ENCODE assay signal across 13 cellular contexts in the genomic region with DNA sequence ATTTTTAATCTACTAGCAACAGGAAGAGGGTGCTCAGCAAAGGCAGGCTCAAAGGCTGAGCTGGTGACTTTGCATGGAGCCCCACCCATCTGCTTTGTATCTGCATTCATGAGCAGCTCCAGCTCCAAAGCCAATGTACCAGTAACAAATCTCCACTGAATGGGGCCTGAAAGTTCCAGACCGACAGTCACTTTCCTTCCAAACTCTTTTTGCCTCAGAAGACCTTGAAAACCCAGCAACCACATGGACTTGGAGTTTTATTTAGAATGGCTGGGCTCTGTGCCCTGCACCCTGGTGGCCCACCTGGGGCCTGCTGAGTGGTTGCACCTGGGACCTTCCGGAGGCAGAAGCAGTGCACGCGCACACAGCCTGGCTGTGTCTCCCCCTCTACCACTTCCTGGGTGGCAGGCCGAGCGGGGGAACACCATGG.
DNase-seq lines count a peak whose midpoint lies in the region; ATAC-seq and TF ChIP-seq lines count a peak whose summit lies in the region.
"Had no signal": no experiment of that assay in that cellular context is flagged by ENCODE, and none has a peak within 500 bp of the region (broad histone marks: within the 10 kb centered on the region; RNA-seq: fewer than 3 reads in every experiment).

No MANE protein-coding gene starts in this region.

- DNase-seq in GM23248 (peak; percentile 41), T-helper 17 cell (no peak), GM13976 (ENCODE audit: low spot score) (no peak), iPS-NIHi7 (ENCODE audit: extremely low spot score) (no peak), body of pancreas (no peak), Ammon's horn (ENCODE audit: low spot score) (no peak)
- DNase-seq in stimulated activated CD4-positive, alpha-beta T cell treated with anti-CD3 and anti-CD28 coated beads, Interleukin-1b, Interleukin-23, amount 100 ng/mL, for 48 hours: peak; percentile 6
- DNase-seq: Calu3; esophagus squamous epithelium; NK-92 treated with Interleukin-12 subunit alpha and Interleukin-12 subunit beta, amount 100 ng/mL, for 24 hours had no signal

- H3K9ac ChIP-seq in GM23248: no peak overlapping the region

- peaks cover 5% of the 10 kb centered on the region for H3K4me1 Mint-ChIP-seq in T-helper 17 cell
- H3K4me1 Mint-ChIP-seq in activated naive CD4-positive, alpha-beta T cell treated with anti-CD3 and anti-CD28 coated beads, Interleukin-2, amount 50 U/mL, for 24 hours: peaks cover 25% of the 10 kb centered on the region

- H3K27ac Mint-ChIP-seq in T-helper 17 cell: no peak overlapping the region
- H3K27ac Mint-ChIP-seq in activated naive CD4-positive, alpha-beta T cell treated with anti-CD3 and anti-CD28 coated beads, Interleukin-2, amount 50 U/mL, for 24 hours: peak overlapping the region; percentile 90

- H3K27me3 ChIP-seq in GM23248 (replicated peaks; ENCODE audit: insufficient read depth) (peaks cover 13% of the 10 kb centered on the region), body of pancreas (no peaks in the 10 kb centered on the region)
- H3K27me3 ChIP-seq: esophagus squamous epithelium had no signal

- no peaks in the 10 kb centered on the region for H4K20me1 ChIP-seq in GM23248 (ENCODE audit: insufficient read depth)

- H3K4me2 ChIP-seq in GM23248 (ENCODE audit: unreplicated experiment): no peak overlapping the region

- H3K79me2 ChIP-seq in GM23248 (ENCODE audit: insufficient read depth): no peaks in the 10 kb centered on the region

- no peak overlapping the region for H3K4me3 ChIP-seq in GM23248
- no peak overlapping the region for H3K4me3 ChIP-seq in body of pancreas
- H3K4me3 ChIP-seq: esophagus squamous epithelium, prostate gland, thoracic aorta had no signal

- 78 to 84% methylated on average over 6 of the region's 6 CpGs for WGBS in GM23248 (ENCODE audit: low coverage in 1 of 2, low lambda C conversion rate in 2 of 2, missing lambda C conversion rate in 2 of 2), 2 experiments
- WGBS in body of pancreas, 2 donors: 87 to 88% methylated on average over 5 to 6 of the region's 6 CpGs

- no peaks in the 10 kb centered on the region for H3K9me2 ChIP-seq in GM23248 (ENCODE audit: insufficient read depth)

- H3K4me3 Mint-ChIP-seq in T-helper 17 cell: no peak overlapping the region
- H3K4me3 Mint-ChIP-seq in activated naive CD4-positive, alpha-beta T cell treated with anti-CD3 and anti-CD28 coated beads, Interleukin-2, amount 50 U/mL, for 24 hours: peak overlapping the region; percentile 62

- H3K9me3 Mint-ChIP-seq in activated naive CD4-positive, alpha-beta T cell treated with anti-CD3 and anti-CD28 coated beads, Interleukin-2, amount 50 U/mL, for 24 hours: no peaks in the 10 kb centered on the region

- H3K27me3 Mint-ChIP-seq in T-helper 17 cell: peaks cover 6% of the 10 kb centered on the region
- peaks cover 2% of the 10 kb centered on the region for H3K27me3 Mint-ChIP-seq in activated naive CD4-positive, alpha-beta T cell treated with anti-CD3 and anti-CD28 coated beads, Interleukin-2, amount 50 U/mL, for 24 hours

- no peak overlapping the region for H2AFZ ChIP-seq in GM23248

- in situ Hi-C loops in GM23248 (cut with MboI): no loop called here
- in situ Hi-C loops in GM13976 (cut with MboI; ENCODE audit: low sequenced_read_pairs, unreplicated experiment): no loop called here

- H3K9me3 ChIP-seq in GM23248 (ENCODE audit: low read depth): no peaks in the 10 kb centered on the region
- peaks cover 3% of the 10 kb centered on the region for H3K9me3 ChIP-seq in T-helper 17 cell (ENCODE audit: control insufficient read depth, low read length, poor library complexity, severe bottlenecking)
- no peaks in the 10 kb centered on the region for H3K9me3 ChIP-seq in body of pancreas
- H3K9me3 ChIP-seq: prostate gland had no signal

- H3K36me3 Mint-ChIP-seq in T-helper 17 cell (ENCODE audit: low read depth): no peaks in the 10 kb centered on the region
- H3K36me3 Mint-ChIP-seq in activated naive CD4-positive, alpha-beta T cell treated with anti-CD3 and anti-CD28 coated beads, Interleukin-2, amount 50 U/mL, for 24 hours: peaks cover 3% of the 10 kb centered on the region

- no peak for TF ChIP-seq CTCF in GM13976 (IDR thresholded peaks at IDR 0.05; ENCODE audit: borderline replicate concordance, control extremely low read depth, extremely low read depth, insufficient read depth, missing control alignments)
- no peak for TF ChIP-seq CTCF in body of pancreas (IDR thresholded peaks at IDR 0.05)

- intact Hi-C loops in body of pancreas (cut with DNase I): no loop called here

- peak; percentile 71 for ATAC-seq in T-helper 17 cell
- no peak for ATAC-seq in body of pancreas

- no peaks in the 10 kb centered on the region for H3K36me3 ChIP-seq in GM23248 (ENCODE audit: low read depth)
- H3K36me3 ChIP-seq in body of pancreas (replicated peaks in 1 of 2; ENCODE audit: insufficient read depth in 1 of 2, low read depth in 2 of 2): no peaks in the 10 kb centered on the region
- H3K36me3 ChIP-seq: esophagus squamous epithelium, prostate gland, thoracic aorta had no signal

- H3F3A ChIP-seq in GM23248 (ENCODE audit: insufficient read depth): 0 out of 2 replicates have a peak, but pooled peaks cover 5% of the 10 kb centered on the region

- no peak overlapping the region for H3K27ac ChIP-seq in GM23248
- H3K27ac ChIP-seq in body of pancreas: no peak overlapping the region
- H3K27ac ChIP-seq: esophagus squamous epithelium, prostate gland, thoracic aorta had no signal

- H3K4me1 ChIP-seq in GM23248 (ENCODE audit: insufficient read depth) (peaks cover 9% of the 10 kb centered on the region), body of pancreas (no peaks in the 10 kb centered on the region)
- H3K4me1 ChIP-seq: esophagus squamous epithelium, prostate gland had no signal

- TF ChIP-seq POLR2A in body of pancreas (IDR thresholded peaks at IDR 0.05): no peak

Comparison
In these comparisons a context has a peak if more than half of its experiments do, and no peak if none do; other contexts are left out.
1. DNase-seq: peak in GM23248 (single experiment) and stimulated activated CD4-positive, alpha-beta T cell treated with anti-CD3 and anti-CD28 coated beads, Interleukin-1b, Interleukin-23, amount 100 ng/mL, for 48 hours (single experiment); none in T-helper 17 cell (0 of 3), GM13976 (single experiment), iPS-NIHi7 (single experiment), body of pancreas (0 of 4) and Ammon's horn (single experiment).